In genomic region chr2:81706856-81707255, GRCh38 we compare ENCODE assay signal across 19 cellular contexts.
DNase-seq lines count a peak whose midpoint lies in the region; ATAC-seq and TF ChIP-seq lines count a peak whose summit lies in the region.
"Had no signal": no experiment of that assay in that cellular context is flagged by ENCODE, and none has a peak within 500 bp of the region (broad histone marks: within the 10 kb centered on the region; RNA-seq: fewer than 3 reads in every experiment).

No MANE protein-coding gene starts in this region.

- H3K36me3 ChIP-seq in endodermal cell (ENCODE audit: control insufficient read depth, insufficient read depth, low read length) (no peaks in the 10 kb centered on the region), PC-3 (ENCODE audit: low read depth, low read length) (no peaks in the 10 kb centered on the region), PC-9 (ENCODE audit: low read depth) (no peaks in the 10 kb centered on the region)
- H3K36me3 ChIP-seq: HAP-1 had no signal

- TF ChIP-seq CTCF in endodermal cell (conservative IDR thresholded peaks at IDR 0.05), result peak; percentile 24
- TF ChIP-seq CTCF in PC-3 (conservative IDR thresholded peaks at IDR 0.05; ENCODE audit: low read depth, low read length), result no peak
- TF ChIP-seq CTCF in PC-9 (conservative IDR thresholded peaks at IDR 0.05), result no peak

- H3K9me3 ChIP-seq in endodermal cell (ENCODE audit: control insufficient read depth, low read length) (no peaks in the 10 kb centered on the region), PC-3 (ENCODE audit: low read length) (no peaks in the 10 kb centered on the region), PC-9 (ENCODE audit: insufficient read depth, low read depth) (no peaks in the 10 kb centered on the region)
- H3K9me3 ChIP-seq: Caco-2, HAP-1 had no signal

- H3K27ac Mint-ChIP-seq in endodermal cell, result no peak overlapping the region
- H3K27ac Mint-ChIP-seq: CD4-positive, alpha-beta T cell; IgD-negative memory B cell had no signal

- H3K9me2 ChIP-seq in PC-3 (replicated peaks; ENCODE audit: low read length), result no peaks in the 10 kb centered on the region
- no peaks in the 10 kb centered on the region for H3K9me2 ChIP-seq in PC-9 (ENCODE audit: insufficient read depth)

- H3K36me3 Mint-ChIP-seq in endodermal cell (ENCODE audit: low read depth), result peaks cover 3% of the 10 kb centered on the region
- H3K36me3 Mint-ChIP-seq: IgD-negative memory B cell had no signal

- H3K27me3 ChIP-seq in endodermal cell (ENCODE audit: control insufficient read depth, insufficient read depth, low read length, poor library complexity, severe bottlenecking) (no peaks in the 10 kb centered on the region), PC-3 (ENCODE audit: low read length) (no peaks in the 10 kb centered on the region), PC-9 (ENCODE audit: insufficient read depth, low read depth) (no peaks in the 10 kb centered on the region)

- BruUV-seq in PC-3 (replicated peaks; lab: Mats Ljungman, UMichigan) (no TSS peak), PC-9 (replicated peaks; lab: Mats Ljungman, UMichigan) (no TSS peak)

- H3K27me3 Mint-ChIP-seq in endodermal cell (ENCODE audit: insufficient read depth), result no peaks in the 10 kb centered on the region
- H3K27me3 Mint-ChIP-seq: CD4-positive, alpha-beta T cell; IgD-negative memory B cell had no signal

- H2AFZ ChIP-seq in PC-3 (ENCODE audit: low read length), result no peak overlapping the region
- no peak overlapping the region for H2AFZ ChIP-seq in PC-9

- intact Hi-C loops in PC-3 (cut with micrococcal nuclease) (no loop called here), PC-9 (cut with micrococcal nuclease; ENCODE audit: unreplicated experiment) (no loop called here)

- H3K9me3 Mint-ChIP-seq in endodermal cell, result no peaks in the 10 kb centered on the region

- H3K27ac ChIP-seq in endodermal cell (ENCODE audit: low read depth, low read length), result no peak overlapping the region
- H3K27ac ChIP-seq in PC-3 (ENCODE audit: low read length), result no peak overlapping the region
- no peak overlapping the region for H3K27ac ChIP-seq in PC-9
- H3K27ac ChIP-seq: 22Rv1, A549, C4-2B had no signal

- H3K4me2 ChIP-seq in PC-3 (ENCODE audit: low read length) (no peak overlapping the region), PC-9 (no peak overlapping the region)
- H3K4me2 ChIP-seq: A549 had no signal

- CTCF ChIA-PET in PC-3 (lab: Charles Lee) (no interaction called here), PC-9 (lab: Charles Lee) (no interaction called here)

- H3K4me3 ChIP-seq in endodermal cell (ENCODE audit: low read length) (no peak overlapping the region), PC-3 (ENCODE audit: low read length) (no peak overlapping the region), PC-9 (no peak overlapping the region)
- H3K4me3 ChIP-seq: A549, GM12878, HAP-1 had no signal

- H3K4me1 ChIP-seq in endodermal cell (ENCODE audit: control insufficient read depth, insufficient read depth, low read length), result no peaks in the 10 kb centered on the region
- no peaks in the 10 kb centered on the region for H3K4me1 ChIP-seq in PC-3 (ENCODE audit: insufficient read depth, low read length)
- H3K4me1 ChIP-seq in PC-9 (replicated peaks; ENCODE audit: insufficient read depth), result no peaks in the 10 kb centered on the region
- H3K4me1 ChIP-seq: A549, Caco-2, HAP-1 had no signal

- peaks cover 13% of the 10 kb centered on the region for H3K4me1 Mint-ChIP-seq in endodermal cell
- H3K4me1 Mint-ChIP-seq: IgD-negative memory B cell had no signal

- no peaks in the 10 kb centered on the region for H4K20me1 ChIP-seq in PC-3 (ENCODE audit: low read length)
- no peaks in the 10 kb centered on the region for H4K20me1 ChIP-seq in PC-9 (ENCODE audit: insufficient read depth)

- no peak overlapping the region for H3K9ac ChIP-seq in endodermal cell (ENCODE audit: extremely low read depth, low read length, poor library complexity, severe bottlenecking)
- H3K9ac ChIP-seq in PC-3 (ENCODE audit: low read length), result no peak overlapping the region

- no peak for ATAC-seq in PC-3
- ATAC-seq: A549, GM12878, HepG2 had no signal

- 90 to 92% methylated on average over 2 of the region's 2 CpGs for WGBS in endodermal cell (ENCODE audit: insufficient coverage in 1 of 2, insufficient read length in 1 of 2), 2 experiments

- DNase-seq in DMS53 (lab: John Stamatoyannopoulos, UW) (peak; percentile 7), DMS53 treated with DMSO at 0.1 percent for 48 hours (lab: John Stamatoyannopoulos, UW; ENCODE audit: unreplicated experiment) (no peak), endodermal cell (no peak), kidney tubule cell (ENCODE audit: low spot score) (peak; percentile 53), iPS-NIHi7 (ENCODE audit: extremely low spot score) (no peak), PC-3 (no peak), PC-9 (no peak), NCI-H2196 (lab: John Stamatoyannopoulos, UW; ENCODE audit: unreplicated experiment) (no peak)
- DNase-seq: AML-193; Caco-2; CD4-positive, alpha-beta T cell; DMS79 treated with DMSO at 0.1 percent for 48 hours had no signal

- no peak overlapping the region for H3K4me3 Mint-ChIP-seq in endodermal cell
- H3K4me3 Mint-ChIP-seq: CD4-positive, alpha-beta T cell; IgD-negative memory B cell had no signal

- H3F3A ChIP-seq in PC-3 (ENCODE audit: low read length, unreplicated experiment) (no peaks in the 10 kb centered on the region), PC-9 (ENCODE audit: insufficient read depth, low read depth) (no peaks in the 10 kb centered on the region)

- H3K79me2 ChIP-seq in PC-3 (ENCODE audit: low read length), result no peaks in the 10 kb centered on the region
- no peaks in the 10 kb centered on the region for H3K79me2 ChIP-seq in PC-9 (ENCODE audit: low read depth)

- POLR2A ChIA-PET in PC-3 (lab: Charles Lee; ENCODE audit: unreplicated experiment), result no interaction called here
- POLR2A ChIA-PET in PC-9 (lab: Charles Lee; ENCODE audit: unreplicated experiment), result no interaction called here

Comparison
In these comparisons a context has a peak if more than half of its experiments do, and no peak if none do; other contexts are left out.
1. DNase-seq: peak in DMS53 (single experiment) and kidney tubule cell (single experiment); none in DMS53 treated with DMSO at 0.1 percent for 48 hours (single experiment), endodermal cell (single experiment), iPS-NIHi7 (single experiment), PC-3 (single experiment), PC-9 (0 of 2) and NCI-H2196 (single experiment).